ENCODE assay signal across 1 cellular context in genomic region chr1:2232255-2232915, GRCh38.
TF ChIP-seq lines count a peak whose summit lies in the region.

No MANE protein-coding gene starts in this region.

TF ChIP-seq in HepG2, 621 proteins besides CTCF, POLR2A, EP300 and RAD21 (continued from another document and continues in another):
- 0 out of 4 replicates have a peak, but pooled peaks of 1 of the 2 experiments have one; percentile 36 for TF ChIP-seq REST (IDR thresholded peaks at IDR 0.05; ENCODE audit: borderline replicate concordance in 1 of 2, low read depth in 1 of 2, low read length in 2 of 2)
- TF ChIP-seq ATRX (CRISPR knock-in tag; IDR thresholded peaks at IDR 0.05; ENCODE audit: borderline replicate concordance): no peak
- no peak for TF ChIP-seq THYN1 (CRISPR knock-in tag; IDR thresholded peaks at IDR 0.05; ENCODE audit: borderline replicate concordance, low read depth)
- TF ChIP-seq HOXD1 (CRISPR knock-in tag; IDR thresholded peaks at IDR 0.05): peak; percentile 67; the same call in 1 of the 2 replicates
- peak; percentile 53 for TF ChIP-seq ZFX (CRISPR knock-in tag; IDR thresholded peaks at IDR 0.05; ENCODE audit: low read depth)
- no peak for TF ChIP-seq ZNF333 (CRISPR knock-in tag; IDR thresholded peaks at IDR 0.05; ENCODE audit: borderline replicate concordance)
- TF ChIP-seq ZNF205 (CRISPR knock-in tag; IDR thresholded peaks at IDR 0.05): peak; percentile 51; the same call in 1 of the 2 replicates
- peak; percentile 70 for TF ChIP-seq ZKSCAN8 (CRISPR knock-in tag; IDR thresholded peaks at IDR 0.05; ENCODE audit: borderline replicate concordance)
- no peak for TF ChIP-seq ZNF615 (CRISPR knock-in tag; IDR thresholded peaks at IDR 0.05; ENCODE audit: borderline replicate concordance)
- no peak for TF ChIP-seq DMTF1 (CRISPR knock-in tag; IDR thresholded peaks at IDR 0.05)
- peak; percentile 40; the same call in 1 of the 2 replicates for TF ChIP-seq ZFP91 (CRISPR knock-in tag; IDR thresholded peaks at IDR 0.05; ENCODE audit: borderline replicate concordance)
- TF ChIP-seq KLF16 (CRISPR knock-in tag; IDR thresholded peaks at IDR 0.05): peak; percentile 71 to 79; a peak in 1 of 4 replicates
- peak; percentile 92 for TF ChIP-seq DPF2 (CRISPR knock-in tag; IDR thresholded peaks at IDR 0.05; ENCODE audit: borderline replicate concordance, low read depth)
- no peak; the same call in 1 of the 2 replicates for TF ChIP-seq ZNF616 (CRISPR knock-in tag; IDR thresholded peaks at IDR 0.05; ENCODE audit: low read depth)
- no peak for TF ChIP-seq ZNF850 (CRISPR knock-in tag; conservative IDR thresholded peaks at IDR 0.05)
- no peak for TF ChIP-seq JARID2 (CRISPR knock-in tag; IDR thresholded peaks at IDR 0.05; ENCODE audit: insufficient replicate concordance)
- TF ChIP-seq ZNF558 (CRISPR knock-in tag; IDR thresholded peaks at IDR 0.05; ENCODE audit: borderline replicate concordance): no peak
- no peak; the same call in 1 of the 2 replicates for TF ChIP-seq ZNF124 (CRISPR knock-in tag; IDR thresholded peaks at IDR 0.05)
- no peak for TF ChIP-seq ZNF24 (IDR thresholded peaks at IDR 0.05)
- TF ChIP-seq ELK4 (CRISPR knock-in tag; IDR thresholded peaks at IDR 0.05; ENCODE audit: borderline replicate concordance): no peak
- no peak; the same call in 1 of the 2 replicates for TF ChIP-seq ZNF33B (CRISPR knock-in tag; IDR thresholded peaks at IDR 0.05)
- TF ChIP-seq ZNF296 (CRISPR knock-in tag; conservative IDR thresholded peaks at IDR 0.05): no peak
- peak; percentile 62; the same call in 1 of the 2 replicates for TF ChIP-seq ZNF281 (CRISPR knock-in tag; IDR thresholded peaks at IDR 0.05; ENCODE audit: borderline replicate concordance)
- TF ChIP-seq SRSF9 (IDR thresholded peaks at IDR 0.05; ENCODE audit: borderline replicate concordance, insufficient read depth, low read depth, low read length, poor library complexity, severe bottlenecking): no peak
- TF ChIP-seq ZNF501 (CRISPR knock-in tag; IDR thresholded peaks at IDR 0.05): no peak
- no peak for TF ChIP-seq SCMH1 (CRISPR knock-in tag; IDR thresholded peaks at IDR 0.05; ENCODE audit: borderline replicate concordance)
- TF ChIP-seq GLI4 (CRISPR knock-in tag; IDR thresholded peaks at IDR 0.05; ENCODE audit: borderline replicate concordance): no peak
- TF ChIP-seq HNRNPK (IDR thresholded peaks at IDR 0.05; ENCODE audit: low read depth, low read length, poor library complexity, severe bottlenecking): no peak
- TF ChIP-seq ZZZ3 (CRISPR knock-in tag; IDR thresholded peaks at IDR 0.05; ENCODE audit: borderline replicate concordance): 0 out of 2 replicates have a peak, but pooled peaks have one; percentile 24
- TF ChIP-seq TSC22D2 (CRISPR knock-in tag; IDR thresholded peaks at IDR 0.05; ENCODE audit: borderline replicate concordance): no peak
- TF ChIP-seq ZNF598 (CRISPR knock-in tag; IDR thresholded peaks at IDR 0.05; ENCODE audit: borderline replicate concordance): no peak
- no peak for TF ChIP-seq CREBL2 (CRISPR knock-in tag; IDR thresholded peaks at IDR 0.05; ENCODE audit: borderline replicate concordance)
- TF ChIP-seq JUND (CRISPR knock-in tag; IDR thresholded peaks at IDR 0.05): no peak
- peak; percentile 43 for TF ChIP-seq ZNF407 (CRISPR knock-in tag; IDR thresholded peaks at IDR 0.05; ENCODE audit: not compliant biosample characterization)
- TF ChIP-seq PLRG1 (conservative IDR thresholded peaks at IDR 0.05): no peak
- no peak for TF ChIP-seq SNRNP70 (IDR thresholded peaks at IDR 0.05; ENCODE audit: low read depth, low read length)
